ENCODE assay signal across 9 cellular contexts in genomic region chr2:116580209-116580608, GRCh38.
"Had no signal": no experiment of that assay in that cellular context is flagged by ENCODE, and none has a peak within 500 bp of the region (broad histone marks: within the 10 kb centered on the region; RNA-seq: fewer than 3 reads in every experiment).

No MANE protein-coding gene starts in this region.

- H3K27ac ChIP-seq: GM23248 had no signal

- H3K4me1 ChIP-seq: HAP-1 had no signal

- ATAC-seq: GM23338, HCT116 had no signal

- H3K9ac ChIP-seq: GM23248 had no signal

- H3K36me3 ChIP-seq: HAP-1 had no signal

- H3K9me3 ChIP-seq: HAP-1 had no signal

- H3K4me3 ChIP-seq: GM23248, GM23338, HAP-1 had no signal

- DNase-seq: GM23248, GOT3, H7, H9, HCEC 1CT, HFFc6 had no signal

- H3K4me2 ChIP-seq: GM23338 had no signal
